Comparison of ENCODE assay signal across 1 cellular context in the genomic region with DNA sequence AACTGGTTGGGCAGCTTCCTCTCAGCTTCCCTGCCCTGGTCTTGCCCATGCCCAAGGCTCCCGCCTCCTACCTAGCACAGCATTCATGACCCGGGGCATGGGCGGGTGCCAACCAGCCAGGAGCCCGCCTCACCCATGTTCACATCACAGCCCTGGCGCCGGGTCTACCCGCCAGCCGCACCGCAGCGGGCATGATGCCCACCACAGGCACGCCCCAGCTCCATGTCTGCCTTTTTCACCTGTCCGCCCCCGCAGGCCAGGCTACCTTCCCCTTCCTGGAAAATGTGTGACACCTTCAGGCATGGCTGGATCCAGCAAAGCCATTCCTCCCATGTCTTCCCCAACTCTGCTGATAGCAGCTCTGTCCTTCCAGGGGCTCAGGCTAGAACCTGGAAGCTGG.
TF ChIP-seq lines count a peak whose summit lies in the region.

No MANE protein-coding gene starts in this region.

TF ChIP-seq in HepG2, 621 proteins besides CTCF, POLR2A, EP300 and RAD21:
- TF ChIP-seq ZNF780A (CRISPR knock-in tag; IDR thresholded peaks at IDR 0.05) (no peak), ZNF329 (CRISPR knock-in tag; IDR thresholded peaks at IDR 0.05; ENCODE audit: low read depth) (peak; percentile 97), GZF1 (CRISPR knock-in tag; IDR thresholded peaks at IDR 0.05) (no peak)
